Comparison of ENCODE assay signal across 17 cellular contexts in the genomic region with DNA sequence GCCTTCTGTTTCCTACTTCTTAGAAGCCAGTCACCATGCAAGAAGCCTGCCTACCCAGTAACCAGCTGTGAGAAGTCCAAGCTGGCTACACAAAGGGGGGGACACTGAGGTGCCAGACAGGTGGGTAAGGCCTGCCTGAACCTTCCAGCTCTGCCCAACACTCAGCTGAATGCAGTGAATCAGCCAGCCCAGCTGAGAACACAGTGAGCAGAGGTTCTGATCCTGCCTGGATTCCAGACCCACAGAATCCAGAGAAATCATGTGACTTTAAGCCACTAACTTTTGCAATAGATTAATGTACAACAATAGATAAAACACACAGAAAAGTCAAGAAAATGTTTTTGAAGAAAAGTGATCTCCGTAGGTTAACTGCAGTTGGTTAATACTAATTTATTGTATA.
DNase-seq lines count a peak whose midpoint lies in the region; ATAC-seq and TF ChIP-seq lines count a peak whose summit lies in the region.
"Had no signal": no experiment of that assay in that cellular context is flagged by ENCODE, and none has a peak within 500 bp of the region (broad histone marks: within the 10 kb centered on the region; RNA-seq: fewer than 3 reads in every experiment).

No MANE protein-coding gene starts in this region.

- peaks cover 2% of the 10 kb centered on the region; the same call in 1 of the 2 replicates for H3K4me1 ChIP-seq in IMR-90 (ENCODE audit: control insufficient read depth, insufficient read depth, low read length)
- H3K4me1 ChIP-seq in adipocyte (ENCODE audit: control insufficient read depth, insufficient read depth, low read length) = no peaks in the 10 kb centered on the region
- no peaks in the 10 kb centered on the region for H3K4me1 ChIP-seq in psoas muscle

- intact Hi-C loops in IMR-90 (cut with micrococcal nuclease) (no loop called here), psoas muscle (cut with DNase I) (no loop called here)

- in situ Hi-C loops in IMR-90 (cut with MboI; ENCODE audit: low sequenced_read_pairs) = no loop called here

- H4K8ac ChIP-seq in IMR-90 (ENCODE audit: low read depth in 2 of 2, low read length in 2 of 2) = no peak overlapping the region

- H3K18ac ChIP-seq in IMR-90 (ENCODE audit: low read depth, low read length) = no peak overlapping the region

- dilution Hi-C loops in IMR-90 (cut with HindIII; ENCODE audit: low sequenced_read_pairs, unreplicated experiment) = no loop called here

- no peak overlapping the region for H3K14ac ChIP-seq in IMR-90 (replicated peaks; ENCODE audit: low read depth, low read length)

- H3K4ac ChIP-seq in IMR-90 (ENCODE audit: low read depth, low read length) = no peak overlapping the region

- no peak overlapping the region for H2AFZ ChIP-seq in IMR-90 (replicated peaks; ENCODE audit: low read length, poor library complexity)

- H2BK20ac ChIP-seq in IMR-90 (ENCODE audit: low read depth, low read length) = no peak overlapping the region

- DNase-seq in IMR-90 (no peak), adipocyte (ENCODE audit: low read depth) (peak; percentile 9), fibroblast of the aortic adventitia (ENCODE audit: low read depth) (peak; percentile 10), renal cortical epithelial cell (ENCODE audit: low read depth) (peak; percentile 42), psoas muscle (no peak), cerebellar cortex (ENCODE audit: low spot score) (no peak), amygdala (lab: John Stamatoyannopoulos, UW) (no peak)
- DNase-seq: Caco-2; CD4-positive, CD25-positive, alpha-beta regulatory T cell; CD8-positive, alpha-beta T cell; DMS53; DMS79 treated with DMSO at 0.1 percent for 48 hours; GF-D8; H9 had no signal

- H4K5ac ChIP-seq in IMR-90 (ENCODE audit: low read depth, low read length) = no peak overlapping the region

- H2BK15ac ChIP-seq in IMR-90 (ENCODE audit: low read depth, low read length) = no peak overlapping the region; the same call in 2 of the 3 replicates

- H3K4me2 ChIP-seq in IMR-90 (ENCODE audit: low read depth, low read length) = no peak overlapping the region

- no peaks in the 10 kb centered on the region for H3K79me1 ChIP-seq in IMR-90 (ENCODE audit: low read depth in 1 of 2, low read length in 2 of 2)

- H3K9ac ChIP-seq in IMR-90 (ENCODE audit: low read depth, low read length) = no peak overlapping the region
- no peak overlapping the region for H3K9ac ChIP-seq in adipocyte (ENCODE audit: low read length)

- H3K36me3 ChIP-seq in IMR-90 (ENCODE audit: control insufficient read depth, insufficient read depth, low read length) (no peaks in the 10 kb centered on the region), adipocyte (ENCODE audit: control insufficient read depth, insufficient read depth, low read length, severe bottlenecking) (no peaks in the 10 kb centered on the region), psoas muscle (ENCODE audit: insufficient read depth in 1 of 2, low read depth in 1 of 2) (no peaks in the 10 kb centered on the region)

- TF ChIP-seq CTCF in IMR-90 (conservative IDR thresholded peaks at IDR 0.05; ENCODE audit: low read depth, low read length) = no peak
- no peak for TF ChIP-seq CTCF in fibroblast of the aortic adventitia (IDR thresholded peaks at IDR 0.05; ENCODE audit: insufficient read depth, low read length)
- no peak for TF ChIP-seq CTCF in psoas muscle (IDR thresholded peaks at IDR 0.05)

- H4K20me1 ChIP-seq in IMR-90 (ENCODE audit: insufficient read depth, low read length) = no peaks in the 10 kb centered on the region

- POLR2A ChIA-PET in IMR-90 (lab: Charles Lee; ENCODE audit: unreplicated experiment) = no interaction called here

- H2AK5ac ChIP-seq in IMR-90 (ENCODE audit: low read depth, low read length) = peak overlapping the region; percentile 14; the same call in 1 of the 2 replicates

- H3K9me1 ChIP-seq in IMR-90 (ENCODE audit: insufficient read depth, low read length) = no peaks in the 10 kb centered on the region; the same call in 1 of the 2 replicates

- no CpG with 5 or more reads among the region's 1 CpG for WGBS in IMR-90 (ENCODE audit: extremely low coverage in 2 of 2, insufficient read length in 1 of 2), 2 experiments
- 99 to 100% (median 100%) methylated on average over 1 of the region's 1 CpG for WGBS in psoas muscle, 3 donors

- TF ChIP-seq RAD21 in IMR-90 (IDR thresholded peaks at IDR 0.05; ENCODE audit: low read length) = no peak

- H3K4me3 ChIP-seq in IMR-90 (ENCODE audit: insufficient read depth, low read depth, low read length) (no peak overlapping the region), adipocyte (ENCODE audit: low read length) (no peak overlapping the region), fibroblast of the aortic adventitia (ENCODE audit: low read depth, low read length) (no peak overlapping the region), psoas muscle (no peak overlapping the region)
- H3K4me3 ChIP-seq: GM23338 had no signal

- H2BK5ac ChIP-seq in IMR-90 (ENCODE audit: low read depth, low read length, poor library complexity, severe bottlenecking) = no peak overlapping the region

- no peak overlapping the region for H3K56ac ChIP-seq in IMR-90 (ENCODE audit: extremely low read depth, insufficient read depth, low read length)

- no peak overlapping the region for H2BK120ac ChIP-seq in IMR-90 (ENCODE audit: low read depth, low read length)

- 0 out of 2 replicates have a peak, but pooled peaks cover 3% of the 10 kb centered on the region for H3K9me3 ChIP-seq in IMR-90 (ENCODE audit: control insufficient read depth, insufficient read depth, low read length)
- no peaks in the 10 kb centered on the region for H3K9me3 ChIP-seq in adipocyte (ENCODE audit: control insufficient read depth, low read length)
- H3K9me3 ChIP-seq in psoas muscle = no peaks in the 10 kb centered on the region
- H3K9me3 ChIP-seq: Caco-2 had no signal

- CTCF ChIA-PET in IMR-90 (lab: Yijun Ruan, JAX) = interaction anchor here (0.6 to 1.2 kb wide), 2 partner anchors 11 to 12 kb away, joined by 4 read pairs; no protein-coding TSS in a partner anchor

- no peak overlapping the region for H2AK9ac ChIP-seq in IMR-90 (replicated peaks; ENCODE audit: low read depth, low read length, poor library complexity)

- BruUV-seq in IMR-90 (replicated peaks; lab: Mats Ljungman, UMichigan) = no TSS peak

- H3K23ac ChIP-seq in IMR-90 (ENCODE audit: low read depth, low read length) = no peak overlapping the region

- no peak overlapping the region for H3K27ac ChIP-seq in IMR-90 (ENCODE audit: insufficient read depth, low read length)
- H3K27ac ChIP-seq in psoas muscle = no peak overlapping the region
- H3K27ac ChIP-seq: C4-2B had no signal

- no peak for TF ChIP-seq POLR2A in IMR-90 (IDR thresholded peaks at IDR 0.05; ENCODE audit: low read depth, low read length)

- ATAC-seq in IMR-90 (ENCODE audit: low read depth) = no peak
- ATAC-seq in psoas muscle = no peak
- ATAC-seq: CD8-positive, alpha-beta T cell; HCT116 had no signal

- no peak overlapping the region for H4K91ac ChIP-seq in IMR-90 (ENCODE audit: insufficient read depth, low read depth, low read length)

- H3K27me3 ChIP-seq in IMR-90 (ENCODE audit: control insufficient read depth, insufficient read depth, low read length) (no peaks in the 10 kb centered on the region), adipocyte (replicated peaks; ENCODE audit: control insufficient read depth, insufficient read depth, low read length) (no peaks in the 10 kb centered on the region), psoas muscle (ENCODE audit: insufficient read depth in 3 of 3, low read length in 2 of 3) (peaks cover 0 to 1% (median under 1%) of the 10 kb centered on the region in 3 donors)

TF ChIP-seq in IMR-90, 13 proteins besides CTCF, POLR2A, EP300 and RAD21:
- TF ChIP-seq SMC3 (IDR thresholded peaks at IDR 0.05; ENCODE audit: low read depth, low read length) (no peak), CHD1 (IDR thresholded peaks at IDR 0.05; ENCODE audit: low read depth, low read length) (no peak), BHLHE40 (IDR thresholded peaks at IDR 0.05; ENCODE audit: low read depth, low read length) (no peak), MAZ (IDR thresholded peaks at IDR 0.05; ENCODE audit: borderline replicate concordance, low read depth, low read length) (no peak)
- TF ChIP-seq, protein P1, sequence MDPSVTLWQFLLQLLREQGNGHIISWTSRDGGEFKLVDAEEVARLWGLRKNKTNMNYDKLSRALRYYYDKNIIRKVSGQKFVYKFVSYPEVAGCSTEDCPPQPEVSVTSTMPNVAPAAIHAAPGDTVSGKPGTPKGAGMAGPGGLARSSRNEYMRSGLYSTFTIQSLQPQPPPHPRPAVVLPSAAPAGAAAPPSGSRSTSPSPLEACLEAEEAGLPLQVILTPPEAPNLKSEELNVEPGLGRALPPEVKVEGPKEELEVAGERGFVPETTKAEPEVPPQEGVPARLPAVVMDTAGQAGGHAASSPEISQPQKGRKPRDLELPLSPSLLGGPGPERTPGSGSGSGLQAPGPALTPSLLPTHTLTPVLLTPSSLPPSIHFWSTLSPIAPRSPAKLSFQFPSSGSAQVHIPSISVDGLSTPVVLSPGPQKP (IDR thresholded peaks at IDR 0.05; ENCODE audit: borderline replicate concordance, low read depth, low read length) = no peak
TF ChIP-seq in IMR-90: peak in this region for 0.

Comparison
In these comparisons a context has a peak if more than half of its experiments do, and no peak if none do; other contexts are left out.
1. DNase-seq: peak in adipocyte (single experiment), fibroblast of the aortic adventitia (single experiment) and renal cortical epithelial cell (single experiment); none in IMR-90 (single experiment), psoas muscle (0 of 2), cerebellar cortex (single experiment) and amygdala (0 of 56).